Comparison of ENCODE assay signal across 28 cellular contexts in genomic region chr10:131252586-131253276, GRCh38. TPM values are rescaled to one million over a fixed set of nuclear protein-coding genes. Genes with fewer than 3 reads are reported as not detected.
"Had no signal": no experiment of that assay in that cellular context is flagged by ENCODE, and none has a peak within 500 bp of the region (broad histone marks: within the 10 kb centered on the region; RNA-seq: fewer than 3 reads in every experiment).

No MANE protein-coding gene starts in this region.

- H3K9me3 ChIP-seq: neutrophil, pancreas had no signal

- H3K27me3 Mint-ChIP-seq: activated T-helper 17 cell treated with anti-CD3 and anti-CD28 coated beads, Interleukin-2, amount 50 U/mL, for 72 hours had no signal

- ATAC-seq: activated CD8-positive, alpha-beta T cell treated with anti-CD3 and anti-CD28 coated beads, Interleukin-2, amount 10 ng/mL, durations not matched to agents 7 days and 5 days; activated naive CD4-positive, alpha-beta T cell treated with anti-CD3 and anti-CD28 coated beads, Interleukin-2, amount 50 U/mL, for 72 hours; activated T-helper 17 cell treated with anti-CD3 and anti-CD28 coated beads, Interleukin-2, amount 50 U/mL, for 72 hours; left lobe of liver; naive thymus-derived CD8-positive, alpha-beta T cell; pancreas; right cardiac atrium; stimulated activated naive B cell treated with anti-CD40 and anti-IgM and Interleukin-4, amounts not matched to agents 10 μg/mL and 1 μg/mL and 100 μg/mL, for 72 hours had no signal

- H3K9me3 Mint-ChIP-seq: activated naive CD4-positive, alpha-beta T cell treated with anti-CD3 and anti-CD28 coated beads, Interleukin-2, amount 50 U/mL, for 72 hours; activated T-helper 17 cell treated with anti-CD3 and anti-CD28 coated beads, Interleukin-2, amount 50 U/mL, for 72 hours; dendritic cell treated with granulocyte-macrophage colony-stimulating factor and Interleukin-4, amounts not matched to agents 40 ng/mL and 50 ng/mL, for 4 days; naive thymus-derived CD8-positive, alpha-beta T cell; stimulated activated naive B cell treated with anti-CD40 and anti-IgM and Interleukin-4, amounts not matched to agents 10 μg/mL and 1 μg/mL and 100 μg/mL, for 72 hours had no signal

- H3K27ac Mint-ChIP-seq: activated CD8-positive, alpha-beta T cell treated with anti-CD3 and anti-CD28 coated beads, Interleukin-2, amount 10 ng/mL, durations not matched to agents 7 days and 5 days; activated naive CD4-positive, alpha-beta T cell treated with anti-CD3 and anti-CD28 coated beads, Interleukin-2, amount 50 U/mL, for 72 hours; activated T-helper 17 cell treated with anti-CD3 and anti-CD28 coated beads, Interleukin-2, amount 50 U/mL, for 72 hours; dendritic cell treated with granulocyte-macrophage colony-stimulating factor and Interleukin-4, amounts not matched to agents 40 ng/mL and 50 ng/mL, for 4 days; stimulated activated naive B cell treated with anti-CD40 and anti-IgM and Interleukin-4, amounts not matched to agents 10 μg/mL and 1 μg/mL and 100 μg/mL, for 72 hours had no signal

- DNase-seq: activated CD4-positive, alpha-beta T cell treated with anti-CD3 and anti-CD28 coated beads, Interleukin-2, amount 50 U/mL, for 1 hour; activated CD4-positive, CD25-positive, alpha-beta regulatory T cell treated with anti-CD3 and anti-CD28 coated beads, Interleukin-2, amount 50 U/mL, for 72 hours; activated CD8-positive, alpha-beta T cell treated with anti-CD3 and anti-CD28 coated beads, Interleukin-2, amount 10 ng/mL, durations not matched to agents 7 days and 5 days; activated T-cell treated with anti-CD3 and anti-CD28 coated beads, Interleukin-2, amount 50 U/mL, for 1 hour; brain microvascular endothelial cell; caudate nucleus; effector CD4-positive, alpha-beta T cell; foreskin fibroblast; naive thymus-derived CD8-positive, alpha-beta T cell; pancreas; right cardiac atrium; stimulated activated CD4-positive, alpha-beta T cell treated with anti-CD3 and anti-CD28 coated beads, Interleukin-2, amount 100 ng/mL, for 24 hours; stimulated activated naive B cell treated with anti-CD40 and anti-IgM and Interleukin-4, amounts not matched to agents 10 μg/mL and 1 μg/mL and 100 μg/mL, for 72 hours; T-helper 1 cell; trophoblast cell; WERI-Rb-1 had no signal

- H3K4me1 Mint-ChIP-seq: activated T-helper 17 cell treated with anti-CD3 and anti-CD28 coated beads, Interleukin-2, amount 50 U/mL, for 72 hours; stimulated activated naive B cell treated with anti-CD40 and anti-IgM and Interleukin-4, amounts not matched to agents 10 μg/mL and 1 μg/mL and 100 μg/mL, for 72 hours had no signal

- H3K4me3 ChIP-seq: pancreas had no signal

- H3K36me3 ChIP-seq: brain microvascular endothelial cell, neutrophil, pancreas, WERI-Rb-1 had no signal

- H3K36me3 Mint-ChIP-seq: activated naive CD4-positive, alpha-beta T cell treated with anti-CD3 and anti-CD28 coated beads, Interleukin-2, amount 50 U/mL, for 72 hours; naive thymus-derived CD8-positive, alpha-beta T cell; stimulated activated naive B cell treated with anti-CD40 and anti-IgM and Interleukin-4, amounts not matched to agents 10 μg/mL and 1 μg/mL and 100 μg/mL, for 72 hours had no signal

- H3K4me3 Mint-ChIP-seq: activated CD8-positive, alpha-beta T cell treated with anti-CD3 and anti-CD28 coated beads, Interleukin-2, amount 10 ng/mL, durations not matched to agents 7 days and 5 days; activated T-helper 17 cell treated with anti-CD3 and anti-CD28 coated beads, Interleukin-2, amount 50 U/mL, for 72 hours; dendritic cell treated with granulocyte-macrophage colony-stimulating factor and Interleukin-4, amounts not matched to agents 40 ng/mL and 50 ng/mL, for 4 days; naive thymus-derived CD8-positive, alpha-beta T cell; stimulated activated naive B cell treated with anti-CD40 and anti-IgM and Interleukin-4, amounts not matched to agents 10 μg/mL and 1 μg/mL and 100 μg/mL, for 72 hours had no signal

- H3K4me1 ChIP-seq: pancreas had no signal

- H3K27me3 ChIP-seq: brain microvascular endothelial cell, pancreas had no signal

- H3K27ac ChIP-seq: brain microvascular endothelial cell, neutrophil, pancreas, WERI-Rb-1 had no signal

RNA-seq across cellular contexts. Expression of gene TCERG1L, which starts 58.8 kb away (rescaled TPM):
- total RNA-seq: aorta, epithelial cell of proximal tubule, fibroblast of lung, lung microvascular endothelial cell, pulmonary artery endothelial cell, right cardiac atrium, skeletal muscle tissue had no signal
- polyA plus RNA-seq: aorta, keratinocyte, right cardiac atrium had no signal
